8 cellular contexts compared by ENCODE assay signal in genomic region chr22:46335201-46336118, GRCh38. TPM values are rescaled to one million over a fixed set of nuclear protein-coding genes. Genes with fewer than 3 reads are reported as not detected.
DNase-seq lines count a peak whose midpoint lies in the region; ATAC-seq and TF ChIP-seq lines count a peak whose summit lies in the region.

A gene with protein sequence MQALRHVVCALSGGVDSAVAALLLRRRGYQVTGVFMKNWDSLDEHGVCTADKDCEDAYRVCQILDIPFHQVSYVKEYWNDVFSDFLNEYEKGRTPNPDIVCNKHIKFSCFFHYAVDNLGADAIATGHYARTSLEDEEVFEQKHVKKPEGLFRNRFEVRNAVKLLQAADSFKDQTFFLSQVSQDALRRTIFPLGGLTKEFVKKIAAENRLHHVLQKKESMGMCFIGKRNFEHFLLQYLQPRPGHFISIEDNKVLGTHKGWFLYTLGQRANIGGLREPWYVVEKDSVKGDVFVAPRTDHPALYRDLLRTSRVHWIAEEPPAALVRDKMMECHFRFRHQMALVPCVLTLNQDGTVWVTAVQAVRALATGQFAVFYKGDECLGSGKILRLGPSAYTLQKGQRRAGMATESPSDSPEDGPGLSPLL (plus strand): TSS chr22:46335714. CDS start chr22:46335765, 51 bp downstream.

- peaks cover 33 to 54% of the 10 kb centered on the region in 2 donors for H3K36me3 Mint-ChIP-seq in CD14-positive monocyte

- no peaks in the 10 kb centered on the region for H3K27me3 Mint-ChIP-seq in CD14-positive monocyte (ENCODE audit: low read depth in 3 of 3)

- peak within 1 kb of the TSS; percentile 49 for H3K27ac ChIP-seq in OCI-LY3 (ENCODE audit: low read length)

- peak within 1 kb of the TSS; percentile 80 for H2AFZ ChIP-seq in OCI-LY3 (ENCODE audit: low read depth, low read length)

- peaks cover 43% of the 10 kb centered on the region for H3K79me2 ChIP-seq in OCI-LY3 (ENCODE audit: low read length)

- peak within 1 kb of the TSS; percentile 86 for H3K9ac ChIP-seq in OCI-LY3 (ENCODE audit: low read length)

- peaks cover 7% of the 10 kb centered on the region for H3K4me1 ChIP-seq in OCI-LY3 (ENCODE audit: low read length)

- H3K4me3 ChIP-seq in OCI-LY3 (ENCODE audit: low read length) (peak within 1 kb of the TSS; percentile 92), epithelial cell of proximal tubule (ENCODE audit: low read depth, low read length) (peak within 1 kb of the TSS; percentile 92)

- intact Hi-C loops in CD14-positive monocyte (cut with micrococcal nuclease): loop anchor here in 1 of 2 donors (2.0 kb wide), 1 partner anchor 39 kb away; the partner anchor contains the start of gene GTSE1

- DNase-seq in CD14-positive monocyte (ENCODE audit: low spot score) (peak; percentile 75), activated T-cell treated with anti-CD3 and anti-CD28 coated beads for 4 hours (peak; percentile 52), epithelial cell of proximal tubule (ENCODE audit: low read depth) (no peak), mucosa of gallbladder (ENCODE audit: low spot score) (peak; percentile 81)
- peak; percentile 69 for DNase-seq in stimulated activated CD8-positive, alpha-beta memory T cell treated with anti-CD3 and anti-CD28 coated beads, Interleukin-4, amount 100 ng/mL, for 24 hours (ENCODE audit: low read depth)

- 0 out of 2 replicates have a peak, but pooled peaks cover 4% of the 10 kb centered on the region for H4K20me1 ChIP-seq in OCI-LY3 (ENCODE audit: insufficient read depth, low read length)

- peak within 1 kb of the TSS; percentile 85 to 94 (median 90) for H3K27ac Mint-ChIP-seq in CD14-positive monocyte

- peak within 1 kb of the TSS; percentile 85 for H3K4me2 ChIP-seq in OCI-LY3 (ENCODE audit: low read length)

- peak within 1 kb of the TSS; percentile 92 to 96 for H3K4me3 Mint-ChIP-seq in CD14-positive monocyte

- TF ChIP-seq CTCF in CD14-positive monocyte (IDR thresholded peaks at IDR 0.05) (no peak), OCI-LY3 (IDR thresholded peaks at IDR 0.05; ENCODE audit: low read depth, low read length) (no peak), epithelial cell of proximal tubule (conservative IDR thresholded peaks at IDR 0.05; ENCODE audit: low read depth, low read length) (no peak)

- no peaks in the 10 kb centered on the region for H3K9me3 ChIP-seq in OCI-LY3 (ENCODE audit: insufficient read depth, low read length)

- H3K27me3 ChIP-seq in OCI-LY3 (ENCODE audit: low read depth, low read length): no peaks in the 10 kb centered on the region

- ATAC-seq in GM19372 (IDR thresholded peaks at IDR 0.05; ENCODE audit: low read depth, unreplicated experiment) (peak; percentile 89), HG03571 (IDR thresholded peaks at IDR 0.05; ENCODE audit: unreplicated experiment) (peak; percentile 65)

- H3K9me3 Mint-ChIP-seq in CD14-positive monocyte: no peaks in the 10 kb centered on the region

- H3K4me1 Mint-ChIP-seq in CD14-positive monocyte: peaks cover 15% of the 10 kb centered on the region

- H3K36me3 ChIP-seq in OCI-LY3 (replicated peaks; ENCODE audit: low read depth, low read length): peaks cover 43% of the 10 kb centered on the region

RNA-seq across cellular contexts. Expression of the gene that starts here (rescaled TPM):
- polyA plus RNA-seq in CD14-positive monocyte: 1 to 10 TPM; 4.7 to 5.6 TPM
- 39.0 and 50.2 TPM in 2 replicates for total RNA-seq in epithelial cell of proximal tubule
- 43.5 TPM for total RNA-seq in mucosa of gallbladder
